In the genomic region with DNA sequence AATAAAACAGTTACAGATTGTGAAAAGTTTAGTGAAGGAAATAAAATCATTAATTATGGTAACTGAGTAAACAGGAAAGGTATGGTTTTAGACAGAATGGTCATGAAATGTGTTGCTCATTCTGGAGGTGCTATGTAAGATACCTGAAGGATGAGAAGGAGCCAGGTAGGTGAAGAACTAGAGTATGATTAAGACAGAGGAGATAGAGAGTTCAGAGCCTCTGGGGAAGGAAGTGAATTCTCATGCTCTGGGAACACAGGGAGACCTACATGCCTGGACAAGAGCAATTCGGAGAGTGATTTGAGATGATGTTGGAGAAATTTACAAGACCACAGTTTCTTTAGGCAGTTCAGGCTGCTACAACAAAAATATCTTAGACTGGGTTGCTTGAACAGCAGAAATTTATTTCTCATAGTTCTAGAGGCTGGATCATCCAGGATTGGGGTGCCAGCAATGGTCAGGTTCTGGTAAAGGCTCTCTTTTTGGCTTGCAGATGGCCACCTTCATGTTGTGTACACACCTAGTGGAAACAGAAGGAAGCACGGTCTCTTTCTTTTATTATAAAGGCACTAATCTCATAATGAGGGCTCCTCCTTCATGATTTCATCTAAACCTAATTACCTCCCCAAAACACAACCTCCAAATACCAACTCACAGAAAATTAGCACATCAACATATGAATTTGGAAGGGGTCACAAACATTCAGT, we compare ENCODE assay signal across 20 cellular contexts.
DNase-seq lines count a peak whose midpoint lies in the region; ATAC-seq, FAIRE-seq and TF ChIP-seq lines count a peak whose summit lies in the region.
"Had no signal": no experiment of that assay in that cellular context is flagged by ENCODE, and none has a peak within 500 bp of the region (broad histone marks: within the 10 kb centered on the region; RNA-seq: fewer than 3 reads in every experiment).

No MANE protein-coding gene starts in this region.

- H3K9me3 ChIP-seq in Peyer's patch: no peaks in the 10 kb centered on the region
- H3K9me3 ChIP-seq: SK-N-SH had no signal

- no peak overlapping the region for H2AFZ ChIP-seq in ACC112 (ENCODE audit: low read length, unreplicated experiment)

- H3K4me1 ChIP-seq in ACC112 (ENCODE audit: control insufficient read depth, insufficient read depth, low read length, unreplicated experiment): peaks cover 15% of the 10 kb centered on the region
- peaks cover 33% of the 10 kb centered on the region for H3K4me1 ChIP-seq in foreskin keratinocyte
- no peaks in the 10 kb centered on the region for H3K4me1 ChIP-seq in Peyer's patch

- intact Hi-C loops in left colon (cut with DNase I, micrococcal nuclease): no loop called here

- H3K36me3 ChIP-seq in ACC112 (ENCODE audit: insufficient read depth, low read length) (no peaks in the 10 kb centered on the region), bronchial epithelial cell (ENCODE audit: control insufficient read depth, insufficient read depth, low read length) (no peaks in the 10 kb centered on the region), Peyer's patch (no peaks in the 10 kb centered on the region)

- peak; percentile 70 for DNase-seq in HPDE6-E6E7 (ENCODE audit: extremely low spot score)
- DNase-seq in bronchial epithelial cell (ENCODE audit: low read depth): peak; percentile 98
- peak; percentile 98 to 99 for DNase-seq in foreskin keratinocyte
- DNase-seq in Peyer's patch: no peak
- no peak for DNase-seq in left colon
- DNase-seq in activated CD4-positive, alpha-beta T cell treated with anti-CD3 and anti-CD28 coated beads, Interleukin-2, amount 50 U/mL, for 48 hours: no peak
- DNase-seq: C1 segment of cervical spinal cord; CD8-positive, alpha-beta memory T cell; DMS79; HCEC 1CT; NCI-H1092 treated with DMSO at 0.1 percent for 48 hours; NCI-H146; NCI-H2029 treated with DMSO at 0.1 percent for 48 hours; NCI-H2171 treated with DMSO at 0.1 percent for 48 hours; SHP77; SK-N-SH had no signal

- H3K4me3 ChIP-seq in ACC112 (ENCODE audit: low read depth, low read length) (no peak overlapping the region), bronchial epithelial cell (ENCODE audit: low read depth, low read length) (no peak overlapping the region), Peyer's patch (no peak overlapping the region)

- peak; percentile 62 for FAIRE-seq in bronchial epithelial cell (lab: Jason Lieb, UNC)
- FAIRE-seq: A204.1, RCC 7860 had no signal

- TF ChIP-seq CTCF in bronchial epithelial cell (IDR thresholded peaks at IDR 0.05; ENCODE audit: insufficient read depth, low read length, severe bottlenecking): peak; percentile 44
- peak; percentile 58 for TF ChIP-seq CTCF in foreskin keratinocyte (conservative IDR thresholded peaks at IDR 0.05)
- TF ChIP-seq CTCF in Peyer's patch (IDR thresholded peaks at IDR 0.05): no peak

- peak overlapping the region; percentile 22; the same call in 1 of the 2 replicates for H3K27ac ChIP-seq in ACC112 (ENCODE audit: low read depth, low read length)
- peak overlapping the region; percentile 60 for H3K27ac ChIP-seq in foreskin keratinocyte
- H3K27ac ChIP-seq in Peyer's patch: no peak overlapping the region

- H3K79me2 ChIP-seq in ACC112 (ENCODE audit: control insufficient read depth, insufficient read depth, low read length, unreplicated experiment): no peaks in the 10 kb centered on the region

- ATAC-seq in foreskin keratinocyte: peak; percentile 90
- no peak for ATAC-seq in left colon
- ATAC-seq in GM19463 (IDR thresholded peaks at IDR 0.05; ENCODE audit: unreplicated experiment): no peak

- no peak for TF ChIP-seq POLR2A in Peyer's patch (IDR thresholded peaks at IDR 0.05)

- no peaks in the 10 kb centered on the region for H3K27me3 ChIP-seq in ACC112 (ENCODE audit: insufficient read depth, low read length)
- H3K27me3 ChIP-seq in bronchial epithelial cell (ENCODE audit: control insufficient read depth, insufficient read depth, low read length): no peaks in the 10 kb centered on the region
- H3K27me3 ChIP-seq in foreskin keratinocyte: no peaks in the 10 kb centered on the region
- no peaks in the 10 kb centered on the region for H3K27me3 ChIP-seq in Peyer's patch

Comparison
In these comparisons a context has a peak if more than half of its experiments do, and no peak if none do; other contexts are left out.
1. H3K27ac ChIP-seq: peak in ACC112 (single experiment) and foreskin keratinocyte (single experiment); none in Peyer's patch (0 of 4).
2. DNase-seq: peak in HPDE6-E6E7 (single experiment), bronchial epithelial cell (single experiment) and foreskin keratinocyte (2 of 2); none in Peyer's patch (0 of 3), left colon (0 of 2) and activated CD4-positive, alpha-beta T cell treated with anti-CD3 and anti-CD28 coated beads, Interleukin-2, amount 50 U/mL, for 48 hours (0 of 2).
3. CTCF ChIP-seq: peak in bronchial epithelial cell (single experiment) and foreskin keratinocyte (single experiment); none in Peyer's patch (0 of 6).